12 cellular contexts compared by ENCODE assay signal in genomic region chr3:189392969-189393368, GRCh38.
DNase-seq lines count a peak whose midpoint lies in the region; ATAC-seq and TF ChIP-seq lines count a peak whose summit lies in the region.
"Had no signal": no experiment of that assay in that cellular context is flagged by ENCODE, and none has a peak within 500 bp of the region (broad histone marks: within the 10 kb centered on the region; RNA-seq: fewer than 3 reads in every experiment).

No MANE protein-coding gene starts in this region.

- peaks cover 0 to 2% of the 10 kb centered on the region in 2 donors for H3K9me3 Mint-ChIP-seq in natural killer cell

- H3K27ac Mint-ChIP-seq in natural killer cell, result no peak overlapping the region
- H3K27ac Mint-ChIP-seq: activated CD4-positive, alpha-beta T cell treated with anti-CD3 and anti-CD28 coated beads for 36 hours had no signal

- ATAC-seq in HG03565 (IDR thresholded peaks at IDR 0.05; ENCODE audit: unreplicated experiment) (no peak), HG03025 (IDR thresholded peaks at IDR 0.05; ENCODE audit: low FRiP score, unreplicated experiment) (no peak), natural killer cell (no peak)
- ATAC-seq: activated CD4-positive, alpha-beta T cell treated with anti-CD3 and anti-CD28 coated beads for 36 hours had no signal

- no peak for TF ChIP-seq CTCF in natural killer cell (IDR thresholded peaks at IDR 0.05)

- H3K36me3 Mint-ChIP-seq in natural killer cell, result no peaks in the 10 kb centered on the region

- H3K4me1 Mint-ChIP-seq in natural killer cell, result no peaks in the 10 kb centered on the region

- peak; percentile 63 for DNase-seq in A172 (ENCODE audit: low spot score)
- DNase-seq in HuH-7 (ENCODE audit: low spot score), result peak; percentile 12
- peak; percentile 58 for DNase-seq in astrocyte of the hippocampus (ENCODE audit: low read depth, low spot score)
- DNase-seq in left kidney (ENCODE audit: low read depth, low spot score), result peak; percentile 39
- no peak for DNase-seq in natural killer cell
- no peak for DNase-seq in NCI-H1105 treated with DMSO at 0.1 percent for 48 hours (lab: John Stamatoyannopoulos, UW)
- DNase-seq: activated CD4-positive, alpha-beta T cell treated with anti-CD3 and anti-CD28 coated beads for 36 hours; activated effector memory CD4-positive, alpha-beta T cell treated with Interleukin-2 at 50 U/mL for 16 hours; GDM1; stimulated activated CD4-positive, alpha-beta T cell treated with anti-CD3 and anti-CD28 coated beads, Interleukin-12 subunit alpha, Interleukin-12 subunit beta, amount 100 ng/mL, for 4 hours had no signal

- peaks cover 0 to 2% of the 10 kb centered on the region in 2 donors for H3K27me3 Mint-ChIP-seq in natural killer cell (ENCODE audit: low read depth in 2 of 2)
- H3K27me3 Mint-ChIP-seq: activated CD4-positive, alpha-beta T cell treated with anti-CD3 and anti-CD28 coated beads for 36 hours had no signal

- H3K4me3 Mint-ChIP-seq in natural killer cell, result no peak overlapping the region
- H3K4me3 Mint-ChIP-seq: activated CD4-positive, alpha-beta T cell treated with anti-CD3 and anti-CD28 coated beads for 36 hours had no signal

- intact Hi-C loops in natural killer cell (cut with micrococcal nuclease), result no loop called here

Comparison
In these comparisons a context has a peak if more than half of its experiments do, and no peak if none do; other contexts are left out.
1. DNase-seq: peak in A172 (single experiment), HuH-7 (single experiment), astrocyte of the hippocampus (single experiment) and left kidney (single experiment); none in natural killer cell (single experiment) and NCI-H1105 treated with DMSO at 0.1 percent for 48 hours (single experiment).